In the genomic region with DNA sequence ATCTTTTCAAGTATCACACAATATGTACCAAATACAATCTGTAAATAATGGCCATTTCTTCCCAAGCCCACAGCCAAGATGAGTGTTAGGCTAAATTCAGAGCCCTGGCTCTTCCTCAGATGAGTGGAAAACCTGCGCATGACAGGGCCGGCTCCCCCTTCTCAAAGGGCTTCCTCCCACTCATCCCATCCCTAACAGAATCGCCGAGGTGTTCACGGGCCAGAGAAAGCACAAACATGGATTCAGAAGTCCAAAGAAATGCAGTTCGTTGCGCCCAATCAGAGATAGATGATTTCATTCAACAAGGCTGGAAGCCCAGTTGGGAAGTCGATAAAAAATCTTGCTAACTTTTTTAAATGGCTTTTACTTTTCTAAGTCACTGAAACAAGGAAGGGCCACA, we compare ENCODE assay signal across 2 cellular contexts.
TF ChIP-seq lines count a peak whose summit lies in the region.

No MANE protein-coding gene starts in this region.

TF ChIP-seq in SK-N-SH, 30 proteins besides CTCF, POLR2A, EP300 and RAD21:
- TF ChIP-seq REST (IDR thresholded peaks at IDR 0.05; ENCODE audit: low read depth, low read length) (no peak), FOSL2 (IDR thresholded peaks at IDR 0.05; ENCODE audit: borderline replicate concordance, low read depth) (no peak), CHD2 (IDR thresholded peaks at IDR 0.05; ENCODE audit: low read length, partially characterized antibody) (no peak), MAX (IDR thresholded peaks at IDR 0.05; ENCODE audit: low read depth) (no peak), MEF2A (IDR thresholded peaks at IDR 0.05; ENCODE audit: borderline replicate concordance, low read depth) (no peak), RFX5 (IDR thresholded peaks at IDR 0.05; ENCODE audit: low read length) (no peak), NFIC (IDR thresholded peaks at IDR 0.05; ENCODE audit: borderline replicate concordance) (no peak), GABPA (IDR thresholded peaks at IDR 0.05; ENCODE audit: low read depth) (no peak), EZH2phosphoT487 (IDR thresholded peaks at IDR 0.05; ENCODE audit: borderline replicate concordance, low read depth) (no peak), YY1 (IDR thresholded peaks at IDR 0.05; ENCODE audit: low read depth) (no peak), MXI1 (IDR thresholded peaks at IDR 0.05; ENCODE audit: low read depth, low read length) (no peak), TCF12 (IDR thresholded peaks at IDR 0.05) (no peak), GATA2 (CRISPR knock-in tag; IDR thresholded peaks at IDR 0.05) (no peak), TEAD4 (IDR thresholded peaks at IDR 0.05; ENCODE audit: borderline replicate concordance, insufficient read depth) (no peak), RXRA (IDR thresholded peaks at IDR 0.05; ENCODE audit: borderline replicate concordance, low read depth) (no peak), RCOR1 (IDR thresholded peaks at IDR 0.05; ENCODE audit: low read length) (no peak), TAF1 (IDR thresholded peaks at IDR 0.05; ENCODE audit: borderline replicate concordance, low read depth, low read length) (no peak)
- TF ChIP-seq, protein P1, sequence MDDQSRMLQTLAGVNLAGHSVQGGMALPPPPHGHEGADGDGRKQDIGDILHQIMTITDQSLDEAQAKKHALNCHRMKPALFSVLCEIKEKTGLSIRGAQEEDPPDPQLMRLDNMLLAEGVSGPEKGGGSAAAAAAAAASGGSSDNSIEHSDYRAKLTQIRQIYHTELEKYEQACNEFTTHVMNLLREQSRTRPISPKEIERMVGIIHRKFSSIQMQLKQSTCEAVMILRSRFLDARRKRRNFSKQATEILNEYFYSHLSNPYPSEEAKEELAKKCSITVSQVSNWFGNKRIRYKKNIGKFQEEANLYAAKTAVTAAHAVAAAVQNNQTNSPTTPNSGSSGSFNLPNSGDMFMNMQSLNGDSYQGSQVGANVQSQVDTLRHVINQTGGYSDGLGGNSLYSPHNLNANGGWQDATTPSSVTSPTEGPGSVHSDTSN (IDR thresholded peaks at IDR 0.05): no peak

TF ChIP-seq in SK-N-SH treated with all-trans-retinoic acid at 6 μM for 48 hours, 23 proteins besides CTCF, POLR2A, EP300 and RAD21:
- TF ChIP-seq TSHZ2 (CRISPR knock-in tag; IDR thresholded peaks at IDR 0.05) (no peak), ZC3H10 (CRISPR knock-in tag; IDR thresholded peaks at IDR 0.05) (no peak), ZNF565 (CRISPR knock-in tag; conservative IDR thresholded peaks at IDR 0.05; ENCODE audit: low read depth) (no peak), CREB5 (CRISPR knock-in tag; IDR thresholded peaks at IDR 0.05; ENCODE audit: low read depth) (no peak), CSDC2 (CRISPR knock-in tag; IDR thresholded peaks at IDR 0.05) (no peak), POU6F1 (CRISPR knock-in tag; IDR thresholded peaks at IDR 0.05; ENCODE audit: borderline replicate concordance, low read depth) (no peak), ESRRG (CRISPR knock-in tag; IDR thresholded peaks at IDR 0.05) (no peak)
